In genomic region chr12:121352053-121353018, GRCh38 we compare ENCODE assay signal across 1 cellular context.
TF ChIP-seq lines count a peak whose summit lies in the region.

TSS of gene ANAPC5 (minus strand) at chr12:121352411. CDS start at chr12:121352340, 71 bp downstream.

TF ChIP-seq in HEK293, 187 proteins besides CTCF, POLR2A, EP300 and RAD21 (continued from another document and continues in another):
- TF ChIP-seq ZNF280C (tag by site-specific recombination; IDR thresholded peaks at IDR 0.05): no peak
- TF ChIP-seq ZNF747 (tag by site-specific recombination; IDR thresholded peaks at IDR 0.05): no peak
- no peak for TF ChIP-seq ZNF302 (tag by site-specific recombination; IDR thresholded peaks at IDR 0.05; ENCODE audit: low read depth)
- TF ChIP-seq ZNF280D (tag by site-specific recombination; IDR thresholded peaks at IDR 0.05): no peak
- TF ChIP-seq ZNF692 (tag by site-specific recombination; IDR thresholded peaks at IDR 0.05): peak; percentile 75; the same call in 1 of the 2 replicates
- TF ChIP-seq ZNF518A (tag by site-specific recombination; conservative IDR thresholded peaks at IDR 0.05; ENCODE audit: low read depth): peak; percentile 94
- TF ChIP-seq HOXA7 (CRISPR knock-in tag; IDR thresholded peaks at IDR 0.05; ENCODE audit: borderline replicate concordance): no peak
- no peak for TF ChIP-seq GFI1B (tag by site-specific recombination; IDR thresholded peaks at IDR 0.05)
- TF ChIP-seq PRDM10 (tag by site-specific recombination; IDR thresholded peaks at IDR 0.05): peak; percentile 51; the same call in 1 of the 2 replicates
- TF ChIP-seq ZNF776 (tag by site-specific recombination; IDR thresholded peaks at IDR 0.05; ENCODE audit: borderline replicate concordance): no peak
- peak; percentile 99 for TF ChIP-seq ZBTB26 (tag by site-specific recombination; optimal IDR thresholded peaks at IDR 0.05)
- TF ChIP-seq ZNF146 (tag by site-specific recombination; IDR thresholded peaks at IDR 0.05): peak; percentile 31; the same call in 1 of the 2 replicates
- no peak for TF ChIP-seq ZSCAN16 (tag by site-specific recombination; IDR thresholded peaks at IDR 0.05)
- TF ChIP-seq ZBTB6 (tag by site-specific recombination; IDR thresholded peaks at IDR 0.05): peak; percentile 72; the same call in 1 of the 2 replicates
- TF ChIP-seq ZNF362 (tag by site-specific recombination; IDR thresholded peaks at IDR 0.05): no peak
- TF ChIP-seq ZNF18 (tag by site-specific recombination; IDR thresholded peaks at IDR 0.05): 0 out of 2 replicates have a peak, but pooled peaks have one; percentile 20
- TF ChIP-seq KLF17 (tag by site-specific recombination; IDR thresholded peaks at IDR 0.05): peak; percentile 95
- TF ChIP-seq TRIM28 (IDR thresholded peaks at IDR 0.05; ENCODE audit: borderline replicate concordance, low read length): peak; percentile 54; the same call in 1 of the 2 replicates
- TF ChIP-seq ZNF658 (tag by site-specific recombination; IDR thresholded peaks at IDR 0.05): no peak
- no peak for TF ChIP-seq ZNF560 (tag by site-specific recombination; IDR thresholded peaks at IDR 0.05; ENCODE audit: borderline replicate concordance)
- no peak for TF ChIP-seq ZBTB49 (tag by site-specific recombination; IDR thresholded peaks at IDR 0.05; ENCODE audit: low read depth)
- TF ChIP-seq ZNF791 (tag by site-specific recombination; IDR thresholded peaks at IDR 0.05): no peak
- no peak for TF ChIP-seq ZNF473 (tag by site-specific recombination; IDR thresholded peaks at IDR 0.05)
- no peak for TF ChIP-seq ZNF624 (tag by site-specific recombination; IDR thresholded peaks at IDR 0.05)
- TF ChIP-seq ZNF2 (tag by site-specific recombination; IDR thresholded peaks at IDR 0.05): peak; percentile 91
